ENCODE assay signal across 8 cellular contexts in the genomic region with DNA sequence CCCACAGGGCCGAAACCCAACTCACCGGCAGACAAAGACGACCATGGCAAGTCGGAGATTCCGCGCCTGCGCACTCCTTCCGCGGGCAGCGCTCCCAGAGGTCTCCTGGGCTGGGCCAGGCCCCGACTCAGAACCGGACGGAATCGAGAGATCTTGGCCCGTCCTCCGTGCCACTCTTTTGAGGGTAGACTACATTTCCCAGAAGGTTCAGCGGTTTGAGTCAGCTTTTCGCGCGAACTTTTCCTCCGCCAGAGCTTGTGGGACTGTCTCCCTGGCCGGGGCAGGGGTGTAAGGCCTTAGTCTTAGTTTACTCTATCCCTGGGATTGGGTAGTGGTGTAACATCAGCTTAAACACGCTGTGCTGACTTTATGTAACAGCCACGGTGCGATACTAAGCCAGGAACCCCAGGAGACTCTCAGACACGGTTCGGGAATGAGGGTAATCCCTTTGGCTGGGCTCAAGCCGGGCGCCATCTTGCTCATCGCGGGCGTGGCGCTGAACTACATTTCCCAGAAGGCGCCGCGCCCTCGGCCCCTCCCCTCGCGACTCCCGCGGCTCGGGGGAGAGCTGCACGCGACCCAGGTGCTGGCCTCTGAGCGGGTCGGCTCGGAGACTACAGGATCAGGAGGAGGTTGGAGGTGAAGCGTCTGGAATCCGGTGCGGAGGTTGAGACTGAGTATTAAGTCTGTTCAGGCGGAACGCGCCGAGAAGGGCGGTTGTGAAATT. TPM values are rescaled to one million over a fixed set of nuclear protein-coding genes. Genes with fewer than 3 reads are reported as not detected.
DNase-seq lines count a peak whose midpoint lies in the region; ATAC-seq and TF ChIP-seq lines count a peak whose summit lies in the region.

A gene (minus strand): TSS at position 78 of the 727 bp plus-strand sequence. CDS start 13,033 bp downstream, outside the sequence.

- ATAC-seq in GM18499 (IDR thresholded peaks at IDR 0.05; ENCODE audit: insufficient read depth, unreplicated experiment): peak; percentile 52
- ATAC-seq in HG02943 (IDR thresholded peaks at IDR 0.05; ENCODE audit: low read depth, unreplicated experiment): peak; percentile 86

- H3K27me3 ChIP-seq in vagina: no peaks in the 10 kb centered on the region

- H3K4me1 ChIP-seq in vagina: peaks cover 18% of the 10 kb centered on the region

- peak within 1 kb of the TSS; percentile 87 for H3K27ac ChIP-seq in vagina

- TF ChIP-seq CTCF in astrocyte of the cerebellum (IDR thresholded peaks at IDR 0.05; ENCODE audit: low read depth, low read length, missing control alignments) (no peak), vagina (IDR thresholded peaks at IDR 0.05) (no peak)

- intact Hi-C loops in vagina (cut with DNase I): no loop called here

- H3K4me3 ChIP-seq in astrocyte of the cerebellum (ENCODE audit: low read depth, low read length) (peak within 1 kb of the TSS; percentile 95), vagina (peak within 1 kb of the TSS; percentile 75 to 81)

- TF ChIP-seq POLR2A in vagina (IDR thresholded peaks at IDR 0.05): peak in 1 of 2 donors; percentile 11

- H3K9me3 ChIP-seq in vagina: peaks cover 6% of the 10 kb centered on the region

- DNase-seq in NCI-H2029 (lab: John Stamatoyannopoulos, UW): peak; percentile 94
- peak; percentile 82 for DNase-seq in T-helper 9 cell
- DNase-seq in astrocyte of the cerebellum (ENCODE audit: low read depth): peak; percentile 97
- DNase-seq in hepatic stellate cell (ENCODE audit: low spot score): peak; percentile 90
- peak; percentile 98 for DNase-seq in putamen (ENCODE audit: low spot score)
- peak; percentile 94 to 96 for DNase-seq in vagina (ENCODE audit: extremely low spot score in 2 of 2)

- in situ Hi-C loops in astrocyte of the cerebellum (cut with HindIII; ENCODE audit: low sequenced_read_pairs): no loop called here

- peaks cover 0 to 41% of the 10 kb centered on the region in 2 donors for H3K36me3 ChIP-seq in vagina

RNA-seq across cellular contexts. Expression of the gene that starts here (rescaled TPM):
- total RNA-seq in vagina: 6.4 TPM

Comparison
In these comparisons a context has a peak if more than half of its experiments do, and no peak if none do; other contexts are left out.
1. Peak in every context shown above with its lines: DNase-seq, ATAC-seq, H3K4me3 ChIP-seq and H3K27ac ChIP-seq.